Comparison of ENCODE assay signal across 9 cellular contexts in genomic region chr1:205247130-205247921, GRCh38. TPM values are rescaled to one million over a fixed set of nuclear protein-coding genes. Genes with fewer than 3 reads are reported as not detected.
DNase-seq lines count a peak whose midpoint lies in the region; ATAC-seq lines count a peak whose summit lies in the region.
"Had no signal": no experiment of that assay in that cellular context is flagged by ENCODE, and none has a peak within 500 bp of the region (broad histone marks: within the 10 kb centered on the region; RNA-seq: fewer than 3 reads in every experiment).

No MANE protein-coding gene starts in this region.

- no peak overlapping the region for H3K23ac ChIP-seq in mesendoderm (ENCODE audit: low read length)

- no peak overlapping the region for H2BK5ac ChIP-seq in mesendoderm (ENCODE audit: low read length)

- peak; percentile 54 for ATAC-seq in stimulated activated naive CD8-positive, alpha-beta T cell treated with anti-CD3 and anti-CD28 coated beads, Interleukin-15, Interleukin-2, amounts not matched to agents 100 U/mL and 50 U/mL, for 24 hours
- ATAC-seq in stimulated activated naive CD8-positive, alpha-beta T cell treated with anti-CD3 and anti-CD28 coated beads, Interleukin-15, amount 100 ng/mL, for 72 hours = no peak
- ATAC-seq in aorta (ENCODE audit: low FRiP score) (no peak), HG02870 (IDR thresholded peaks at IDR 0.05; ENCODE audit: unreplicated experiment) (no peak)

- H3K4ac ChIP-seq in mesendoderm (ENCODE audit: low read depth, low read length) = no peak overlapping the region

- H2BK120ac ChIP-seq in mesendoderm (ENCODE audit: low read depth, low read length) = no peak overlapping the region

- no peak overlapping the region for H3K27ac Mint-ChIP-seq in stimulated activated naive CD8-positive, alpha-beta T cell treated with anti-CD3 and anti-CD28 coated beads, Interleukin-15, amount 100 ng/mL, for 72 hours

- no peaks in the 10 kb centered on the region for H3K9me3 Mint-ChIP-seq in stimulated activated naive CD8-positive, alpha-beta T cell treated with anti-CD3 and anti-CD28 coated beads, Interleukin-15, amount 100 ng/mL, for 72 hours

- H3K79me1 ChIP-seq in mesendoderm (ENCODE audit: low read length) = no peaks in the 10 kb centered on the region

- no peaks in the 10 kb centered on the region for H3K79me2 ChIP-seq in mesendoderm (ENCODE audit: control insufficient read depth, insufficient read depth, low read length)

- no peak overlapping the region for H3K4me2 ChIP-seq in mesendoderm (ENCODE audit: low read length)

- no peak overlapping the region for H2BK15ac ChIP-seq in mesendoderm (replicated peaks; ENCODE audit: low read depth)

- intact Hi-C loops in aorta (cut with DNase I) = no loop called here

- no peak overlapping the region for H3K18ac ChIP-seq in mesendoderm (ENCODE audit: low read length)

- H3K36me3 ChIP-seq in mesendoderm (ENCODE audit: control insufficient read depth, insufficient read depth, low read length) (no peaks in the 10 kb centered on the region), aorta (ENCODE audit: control insufficient read depth in 1 of 2, insufficient read depth in 2 of 2, low read length in 1 of 2) (no peaks in the 10 kb centered on the region)

- no peaks in the 10 kb centered on the region for H3K27me3 Mint-ChIP-seq in stimulated activated naive CD8-positive, alpha-beta T cell treated with anti-CD3 and anti-CD28 coated beads, Interleukin-15, amount 100 ng/mL, for 72 hours

- H3K27ac ChIP-seq in mesendoderm (ENCODE audit: low read depth, low read length) = no peak overlapping the region
- peak overlapping the region in 1 of 2 donors; percentile 22 for H3K27ac ChIP-seq in aorta (ENCODE audit: low read depth in 1 of 2, low read length in 2 of 2)

- H3K56ac ChIP-seq in mesendoderm (ENCODE audit: low read length) = no peak overlapping the region

- no peak for DNase-seq in stimulated activated naive CD8-positive, alpha-beta T cell treated with anti-CD3 and anti-CD28 coated beads, Interleukin-15, Interleukin-2, amounts not matched to agents 100 U/mL and 50 U/mL, for 24 hours
- DNase-seq in stimulated activated naive CD8-positive, alpha-beta T cell treated with anti-CD3 and anti-CD28 coated beads, Interleukin-15, amount 100 ng/mL, for 72 hours = no peak
- DNase-seq in cerebellar cortex (ENCODE audit: low spot score) (peak; percentile 70), mesendoderm (peak; percentile 30), aorta (peak; percentile 50 to 53), OCI-M2 (lab: John Stamatoyannopoulos, UW; ENCODE audit: unreplicated experiment) (no peak)
- DNase-seq in activated T-cell treated with anti-CD3 and anti-CD28 coated beads, Interleukin-2, amount 50 U/mL, for 1 hour = no peak
- DNase-seq: activated CD4-positive, CD25-positive, alpha-beta regulatory T cell treated with anti-CD3 and anti-CD28 coated beads, Interleukin-2, amount 50 U/mL, for 72 hours had no signal

- peak overlapping the region in 1 of 2 donors; percentile 69 for H3K4me3 Mint-ChIP-seq in stimulated activated naive CD8-positive, alpha-beta T cell treated with anti-CD3 and anti-CD28 coated beads, Interleukin-15, amount 100 ng/mL, for 72 hours

- H4K8ac ChIP-seq in mesendoderm (ENCODE audit: low read depth, low read length) = no peak overlapping the region

- WGBS in mesendoderm (ENCODE audit: extremely low coverage, insufficient coverage, low lambda C conversion rate) = no CpG with 5 or more reads among the region's 9 CpGs
- WGBS in aorta, 2 donors = 29 to 43% methylated on average over 9 of the region's 9 CpGs

- peaks cover 11% of the 10 kb centered on the region for H3K4me1 Mint-ChIP-seq in stimulated activated naive CD8-positive, alpha-beta T cell treated with anti-CD3 and anti-CD28 coated beads, Interleukin-15, amount 100 ng/mL, for 72 hours

- no peaks in the 10 kb centered on the region for H3K9me3 ChIP-seq in aorta (ENCODE audit: control insufficient read depth, low read length)

- no peak overlapping the region for H4K5ac ChIP-seq in mesendoderm (ENCODE audit: low read length)

- no peak overlapping the region for H3K9ac ChIP-seq in mesendoderm (ENCODE audit: low read length)

- H3K4me1 ChIP-seq in mesendoderm (ENCODE audit: control insufficient read depth, low read depth, low read length) (peaks cover 3% of the 10 kb centered on the region), aorta (ENCODE audit: control insufficient read depth in 1 of 2, insufficient read depth in 2 of 2, low read length in 2 of 2) (no peaks in the 10 kb centered on the region)

- H3K4me3 ChIP-seq in mesendoderm (ENCODE audit: low read length) = no peak overlapping the region
- no peak overlapping the region for H3K4me3 ChIP-seq in aorta (ENCODE audit: low read length in 2 of 2)

- H3K27me3 ChIP-seq in mesendoderm (ENCODE audit: insufficient read depth, low read length, poor library complexity) (no peaks in the 10 kb centered on the region), aorta (ENCODE audit: control insufficient read depth in 1 of 2, insufficient read depth in 2 of 2, low read length in 1 of 2) (no peaks in the 10 kb centered on the region)

- no peak overlapping the region for H2AK5ac ChIP-seq in mesendoderm (ENCODE audit: low read length)

RNA-seq across cellular contexts. Expression of gene TMCC2, which starts 19.6 kb away (rescaled TPM):
- polyA plus RNA-seq in mesendoderm (2013, experiment 1 of 2) = 3.2 TPM
- polyA plus RNA-seq in mesendoderm (2013, experiment 2 of 2) = 3.2 TPM
- total RNA-seq in aorta = 1 to 10 TPM; 6.2 to 8.2 TPM
- polyA plus RNA-seq in aorta = 1 to 10 TPM in 1 of 2 donors, under 1 TPM in 1; 0.69 to 1.0 TPM

RNA-seq across cellular contexts. Expression of gene DSTYK, which starts 35.8 kb away (rescaled TPM):
- polyA plus RNA-seq in mesendoderm (2013, experiment 1 of 2) = 3.8 TPM
- 3.6 TPM for polyA plus RNA-seq in mesendoderm (2013, experiment 2 of 2)
- total RNA-seq in aorta = 10 to 100 TPM; 14.3 to 17.6 TPM
- polyA plus RNA-seq in aorta = 1 to 10 TPM; 4.3 to 5.3 TPM

Comparison
In these comparisons a context has a peak if more than half of its experiments do, and no peak if none do; other contexts are left out.
1. DNase-seq: peak in cerebellar cortex (single experiment), mesendoderm (single experiment) and aorta (2 of 2); none in stimulated activated naive CD8-positive, alpha-beta T cell treated with anti-CD3 and anti-CD28 coated beads, Interleukin-15, Interleukin-2, amounts not matched to agents 100 U/mL and 50 U/mL, for 24 hours (single experiment), stimulated activated naive CD8-positive, alpha-beta T cell treated with anti-CD3 and anti-CD28 coated beads, Interleukin-15, amount 100 ng/mL, for 72 hours (0 of 2), OCI-M2 (single experiment) and activated T-cell treated with anti-CD3 and anti-CD28 coated beads, Interleukin-2, amount 50 U/mL, for 1 hour (single experiment).